10 cellular contexts compared by ENCODE assay signal in the genomic region with DNA sequence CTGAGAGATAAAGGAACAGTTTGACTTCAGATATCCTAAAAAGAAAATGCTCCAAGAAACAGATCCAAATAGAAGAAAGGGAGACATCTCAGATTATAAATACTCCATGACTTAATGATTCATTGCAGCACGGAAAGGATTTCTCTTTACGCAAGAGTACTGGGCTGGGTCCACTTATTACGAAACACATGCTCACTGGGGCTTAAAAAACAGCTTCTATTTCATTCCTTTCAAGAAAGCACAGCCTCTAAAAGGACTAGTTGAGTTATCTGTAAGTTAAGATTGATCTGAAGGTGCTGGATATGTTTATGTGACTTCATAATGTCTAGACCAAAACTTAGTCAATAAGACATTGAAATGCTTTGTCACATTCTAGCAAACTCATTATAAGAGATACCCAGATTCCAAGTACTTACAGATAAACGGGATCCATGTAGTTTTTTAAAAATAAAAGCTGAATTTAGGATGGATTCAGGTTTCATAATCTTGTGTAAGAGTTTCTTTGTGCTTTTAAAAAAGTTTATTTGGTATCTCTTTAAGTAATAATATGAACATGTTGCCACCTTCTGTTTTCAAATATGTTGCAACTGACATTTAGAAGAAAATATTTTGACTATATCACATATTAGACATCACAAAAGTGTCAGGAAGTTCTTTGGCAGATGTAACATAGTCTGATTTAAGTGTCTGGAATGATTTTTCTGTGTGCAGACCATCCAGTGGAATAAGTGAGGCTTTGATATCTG.
DNase-seq lines count a peak whose midpoint lies in the region; ATAC-seq and TF ChIP-seq lines count a peak whose summit lies in the region.
"Had no signal": no experiment of that assay in that cellular context is flagged by ENCODE, and none has a peak within 500 bp of the region (broad histone marks: within the 10 kb centered on the region; RNA-seq: fewer than 3 reads in every experiment).

No MANE protein-coding gene starts in this region.

- H3K4me3 ChIP-seq in AG09309 (ENCODE audit: control insufficient read depth, low read depth, low read length) (no peak overlapping the region), OCI-LY3 (ENCODE audit: low read length) (no peak overlapping the region), neural progenitor cell (no peak overlapping the region), neuronal stem cell (ENCODE audit: low read length in 2 of 2) (no peak overlapping the region)

- no peaks in the 10 kb centered on the region for H3K4me1 Mint-ChIP-seq in neural progenitor cell

- H4K20me1 ChIP-seq in OCI-LY3 (ENCODE audit: insufficient read depth, low read length) (no peaks in the 10 kb centered on the region), neural progenitor cell (ENCODE audit: low read depth) (no peaks in the 10 kb centered on the region)

- no peak overlapping the region for H3K27ac ChIP-seq in OCI-LY3 (ENCODE audit: low read length)
- no peak overlapping the region for H3K27ac ChIP-seq in neural progenitor cell
- H3K27ac ChIP-seq in neuronal stem cell (replicated peaks; ENCODE audit: low read length): no peak overlapping the region

- no peak overlapping the region for H3K4ac ChIP-seq in neuronal stem cell (ENCODE audit: low read length)

- H2BK120ac ChIP-seq in neuronal stem cell (ENCODE audit: low read depth, low read length): no peak overlapping the region

- H3K9ac ChIP-seq in OCI-LY3 (ENCODE audit: low read length): no peak overlapping the region
- no peak overlapping the region for H3K9ac ChIP-seq in neural progenitor cell
- no peak overlapping the region for H3K9ac ChIP-seq in neuronal stem cell (ENCODE audit: low read depth, low read length, poor library complexity)

- H3K9me3 ChIP-seq in OCI-LY3 (ENCODE audit: insufficient read depth, low read length) (no peaks in the 10 kb centered on the region), neural progenitor cell (ENCODE audit: low read depth) (no peaks in the 10 kb centered on the region), neuronal stem cell (replicated peaks in 1 of 2; ENCODE audit: control insufficient read depth in 2 of 2, insufficient read depth in 1 of 2, low read depth in 1 of 2, low read length in 2 of 2) (peaks cover 0 to 4% of the 10 kb centered on the region in 2 donors)

- H3K27me3 ChIP-seq in OCI-LY3 (ENCODE audit: low read depth, low read length) (no peaks in the 10 kb centered on the region), neural progenitor cell (no peaks in the 10 kb centered on the region), neuronal stem cell (ENCODE audit: control insufficient read depth in 3 of 3, insufficient read depth in 3 of 3, low read depth in 1 of 3, low read length in 3 of 3) (no peaks in the 10 kb centered on the region)

- no CpG with 5 or more reads among the region's 4 CpGs for WGBS in neuronal stem cell (ENCODE audit: extremely low coverage in 2 of 2, insufficient read length in 2 of 2, insufficient replicate concordance in 1 of 2), 2 donors

- no peak overlapping the region for H3K14ac ChIP-seq in neuronal stem cell (ENCODE audit: low read length)

- H3K9me3 Mint-ChIP-seq in neural progenitor cell: no peaks in the 10 kb centered on the region

- no peak overlapping the region for H3K27ac Mint-ChIP-seq in neural progenitor cell

- peak overlapping the region; percentile 47; the same call in 1 of the 2 replicates for H2AFZ ChIP-seq in OCI-LY3 (ENCODE audit: low read depth, low read length)
- H2AFZ ChIP-seq in neural progenitor cell (replicated peaks): peak overlapping the region; percentile 78
- no peak overlapping the region for H2AFZ ChIP-seq in neuronal stem cell (ENCODE audit: low read length)

- H3K4me2 ChIP-seq in OCI-LY3 (ENCODE audit: low read length) (peak overlapping the region; percentile 29; the same call in 1 of the 2 replicates), neural progenitor cell (no peak overlapping the region), neuronal stem cell (ENCODE audit: insufficient read depth, low read length, poor library complexity, severe bottlenecking) (no peak overlapping the region)

- no peak overlapping the region for H2BK12ac ChIP-seq in neuronal stem cell (ENCODE audit: low read length)

- no peak overlapping the region for H2BK5ac ChIP-seq in neuronal stem cell (ENCODE audit: low read length)

- peaks cover 3% of the 10 kb centered on the region for H3K27me3 Mint-ChIP-seq in neural progenitor cell (ENCODE audit: insufficient read depth, low read depth)

- H3K79me2 ChIP-seq in OCI-LY3 (ENCODE audit: low read length): no peaks in the 10 kb centered on the region
- H3K79me2 ChIP-seq in neural progenitor cell (ENCODE audit: low read depth): no peaks in the 10 kb centered on the region

- no peaks in the 10 kb centered on the region for H3K36me3 Mint-ChIP-seq in neural progenitor cell

- H4K8ac ChIP-seq in neuronal stem cell (ENCODE audit: low read depth, low read length): no peak overlapping the region

- TF ChIP-seq CTCF in AG09309 (IDR thresholded peaks at IDR 0.05; ENCODE audit: control insufficient read depth, insufficient read depth, low read depth, low read length, missing control alignments): no peak
- TF ChIP-seq CTCF in OCI-LY3 (IDR thresholded peaks at IDR 0.05; ENCODE audit: low read depth, low read length): no peak
- TF ChIP-seq CTCF in neural progenitor cell (IDR thresholded peaks at IDR 0.05): no peak

- H3K4me1 ChIP-seq in OCI-LY3 (ENCODE audit: low read length): peaks cover 9% of the 10 kb centered on the region
- H3K4me1 ChIP-seq in neural progenitor cell: no peaks in the 10 kb centered on the region
- H3K4me1 ChIP-seq in neuronal stem cell (ENCODE audit: control insufficient read depth in 2 of 2, insufficient read depth in 1 of 2, low read depth in 1 of 2, low read length in 2 of 2): no peaks in the 10 kb centered on the region

- no peak overlapping the region for H4K91ac ChIP-seq in neuronal stem cell (ENCODE audit: low read depth, low read length, poor library complexity)

- H3K36me3 ChIP-seq in OCI-LY3 (replicated peaks; ENCODE audit: low read depth, low read length): no peaks in the 10 kb centered on the region
- H3K36me3 ChIP-seq in neural progenitor cell: no peaks in the 10 kb centered on the region
- no peaks in the 10 kb centered on the region for H3K36me3 ChIP-seq in neuronal stem cell (replicated peaks in 1 of 2; ENCODE audit: control insufficient read depth in 2 of 2, insufficient read depth in 2 of 2, low read length in 2 of 2)

- ATAC-seq in esophagus mucosa (peak; percentile 96), HG03175 (IDR thresholded peaks at IDR 0.05; ENCODE audit: unreplicated experiment) (no peak), HG02588 (IDR thresholded peaks at IDR 0.05; ENCODE audit: unreplicated experiment) (no peak)

- no peak overlapping the region for H3K4me3 Mint-ChIP-seq in neural progenitor cell

- H3F3A ChIP-seq in neural progenitor cell (ENCODE audit: low read depth): no peaks in the 10 kb centered on the region

- H3K23ac ChIP-seq in neuronal stem cell (ENCODE audit: low read depth, low read length, poor library complexity): no peak overlapping the region

- H3K18ac ChIP-seq in neuronal stem cell (ENCODE audit: low read length): no peak overlapping the region

- no peaks in the 10 kb centered on the region for H3K79me1 ChIP-seq in neuronal stem cell (ENCODE audit: low read depth, low read length)

- no peak overlapping the region for H2AK5ac ChIP-seq in neuronal stem cell (ENCODE audit: low read depth, low read length)

- H2BK15ac ChIP-seq in neuronal stem cell (ENCODE audit: low read length): no peak overlapping the region

- DNase-seq in AG09309 (ENCODE audit: low read depth) (peak; percentile 90), neural progenitor cell (ENCODE audit: low spot score) (no peak), neuronal stem cell (ENCODE audit: low spot score) (no peak)
- no peak for DNase-seq in activated effector memory CD4-positive, alpha-beta T cell treated with Interleukin-2 at 50 U/mL for 16 hours
- DNase-seq: DND-41, substantia nigra had no signal
